Comparison of ENCODE assay signal across 1 cellular context in the genomic region with DNA sequence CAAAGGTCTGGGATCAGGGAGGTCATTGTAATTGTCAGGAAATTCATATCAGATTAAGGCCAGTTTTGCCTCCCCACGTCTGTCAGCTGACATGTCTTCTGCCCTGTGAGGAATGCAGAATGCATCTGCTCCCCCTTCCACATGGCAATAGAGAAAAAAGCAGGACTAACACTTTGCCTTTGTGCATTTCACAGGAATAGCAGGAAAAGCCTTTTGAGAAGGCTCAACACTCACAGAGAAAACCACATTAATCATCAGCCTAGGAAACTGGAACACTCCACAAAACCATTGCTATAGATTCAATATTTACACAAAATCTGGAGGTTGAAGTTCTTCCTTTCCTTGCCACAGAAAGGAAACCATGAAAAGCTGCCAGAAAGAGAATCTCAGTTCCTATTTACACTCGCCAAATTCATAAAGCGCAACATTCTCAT.
TF ChIP-seq lines count a peak whose summit lies in the region.

No MANE protein-coding gene starts in this region.

TF ChIP-seq in HepG2, 621 proteins besides CTCF, POLR2A, EP300 and RAD21 (continued from another document and continues in another):
- TF ChIP-seq ARHGAP35 (CRISPR knock-in tag; IDR thresholded peaks at IDR 0.05; ENCODE audit: borderline replicate concordance), result no peak
- TF ChIP-seq ZFP36 (IDR thresholded peaks at IDR 0.05; ENCODE audit: borderline replicate concordance, low read depth, low read length, partially characterized antibody), result no peak
- TF ChIP-seq, protein P1, sequence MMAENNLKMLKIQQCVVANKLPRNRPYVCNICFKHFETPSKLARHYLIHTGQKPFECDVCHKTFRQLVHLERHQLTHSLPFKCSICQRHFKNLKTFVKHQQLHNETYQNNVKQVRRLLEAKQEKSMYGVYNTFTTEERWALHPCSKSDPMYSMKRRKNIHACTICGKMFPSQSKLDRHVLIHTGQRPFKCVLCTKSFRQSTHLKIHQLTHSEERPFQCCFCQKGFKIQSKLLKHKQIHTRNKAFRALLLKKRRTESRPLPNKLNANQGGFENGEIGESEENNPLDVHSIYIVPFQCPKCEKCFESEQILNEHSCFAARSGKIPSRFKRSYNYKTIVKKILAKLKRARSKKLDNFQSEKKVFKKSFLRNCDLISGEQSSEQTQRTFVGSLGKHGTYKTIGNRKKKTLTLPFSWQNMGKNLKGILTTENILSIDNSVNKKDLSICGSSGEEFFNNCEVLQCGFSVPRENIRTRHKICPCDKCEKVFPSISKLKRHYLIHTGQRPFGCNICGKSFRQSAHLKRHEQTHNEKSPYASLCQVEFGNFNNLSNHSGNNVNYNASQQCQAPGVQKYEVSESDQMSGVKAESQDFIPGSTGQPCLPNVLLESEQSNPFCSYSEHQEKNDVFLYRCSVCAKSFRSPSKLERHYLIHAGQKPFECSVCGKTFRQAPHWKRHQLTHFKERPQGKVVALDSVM (CRISPR knock-in tag; IDR thresholded peaks at IDR 0.05), result no peak
- TF ChIP-seq, protein P2, sequence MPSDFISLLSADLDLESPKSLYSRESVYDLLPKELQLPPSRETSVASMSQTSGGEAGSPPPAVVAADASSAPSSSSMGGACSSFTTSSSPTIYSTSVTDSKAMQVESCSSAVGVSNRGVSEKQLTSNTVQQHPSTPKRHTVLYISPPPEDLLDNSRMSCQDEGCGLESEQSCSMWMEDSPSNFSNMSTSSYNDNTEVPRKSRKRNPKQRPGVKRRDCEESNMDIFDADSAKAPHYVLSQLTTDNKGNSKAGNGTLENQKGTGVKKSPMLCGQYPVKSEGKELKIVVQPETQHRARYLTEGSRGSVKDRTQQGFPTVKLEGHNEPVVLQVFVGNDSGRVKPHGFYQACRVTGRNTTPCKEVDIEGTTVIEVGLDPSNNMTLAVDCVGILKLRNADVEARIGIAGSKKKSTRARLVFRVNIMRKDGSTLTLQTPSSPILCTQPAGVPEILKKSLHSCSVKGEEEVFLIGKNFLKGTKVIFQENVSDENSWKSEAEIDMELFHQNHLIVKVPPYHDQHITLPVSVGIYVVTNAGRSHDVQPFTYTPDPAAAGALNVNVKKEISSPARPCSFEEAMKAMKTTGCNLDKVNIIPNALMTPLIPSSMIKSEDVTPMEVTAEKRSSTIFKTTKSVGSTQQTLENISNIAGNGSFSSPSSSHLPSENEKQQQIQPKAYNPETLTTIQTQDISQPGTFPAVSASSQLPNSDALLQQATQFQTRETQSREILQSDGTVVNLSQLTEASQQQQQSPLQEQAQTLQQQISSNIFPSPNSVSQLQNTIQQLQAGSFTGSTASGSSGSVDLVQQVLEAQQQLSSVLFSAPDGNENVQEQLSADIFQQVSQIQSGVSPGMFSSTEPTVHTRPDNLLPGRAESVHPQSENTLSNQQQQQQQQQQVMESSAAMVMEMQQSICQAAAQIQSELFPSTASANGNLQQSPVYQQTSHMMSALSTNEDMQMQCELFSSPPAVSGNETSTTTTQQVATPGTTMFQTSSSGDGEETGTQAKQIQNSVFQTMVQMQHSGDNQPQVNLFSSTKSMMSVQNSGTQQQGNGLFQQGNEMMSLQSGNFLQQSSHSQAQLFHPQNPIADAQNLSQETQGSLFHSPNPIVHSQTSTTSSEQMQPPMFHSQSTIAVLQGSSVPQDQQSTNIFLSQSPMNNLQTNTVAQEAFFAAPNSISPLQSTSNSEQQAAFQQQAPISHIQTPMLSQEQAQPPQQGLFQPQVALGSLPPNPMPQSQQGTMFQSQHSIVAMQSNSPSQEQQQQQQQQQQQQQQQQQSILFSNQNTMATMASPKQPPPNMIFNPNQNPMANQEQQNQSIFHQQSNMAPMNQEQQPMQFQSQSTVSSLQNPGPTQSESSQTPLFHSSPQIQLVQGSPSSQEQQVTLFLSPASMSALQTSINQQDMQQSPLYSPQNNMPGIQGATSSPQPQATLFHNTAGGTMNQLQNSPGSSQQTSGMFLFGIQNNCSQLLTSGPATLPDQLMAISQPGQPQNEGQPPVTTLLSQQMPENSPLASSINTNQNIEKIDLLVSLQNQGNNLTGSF (CRISPR knock-in tag; IDR thresholded peaks at IDR 0.05), result no peak
- TF ChIP-seq ZNF567 (CRISPR knock-in tag; IDR thresholded peaks at IDR 0.05; ENCODE audit: borderline replicate concordance), result no peak
- TF ChIP-seq SMYD3 (CRISPR knock-in tag; IDR thresholded peaks at IDR 0.05), result no peak
- TF ChIP-seq, protein P3, sequence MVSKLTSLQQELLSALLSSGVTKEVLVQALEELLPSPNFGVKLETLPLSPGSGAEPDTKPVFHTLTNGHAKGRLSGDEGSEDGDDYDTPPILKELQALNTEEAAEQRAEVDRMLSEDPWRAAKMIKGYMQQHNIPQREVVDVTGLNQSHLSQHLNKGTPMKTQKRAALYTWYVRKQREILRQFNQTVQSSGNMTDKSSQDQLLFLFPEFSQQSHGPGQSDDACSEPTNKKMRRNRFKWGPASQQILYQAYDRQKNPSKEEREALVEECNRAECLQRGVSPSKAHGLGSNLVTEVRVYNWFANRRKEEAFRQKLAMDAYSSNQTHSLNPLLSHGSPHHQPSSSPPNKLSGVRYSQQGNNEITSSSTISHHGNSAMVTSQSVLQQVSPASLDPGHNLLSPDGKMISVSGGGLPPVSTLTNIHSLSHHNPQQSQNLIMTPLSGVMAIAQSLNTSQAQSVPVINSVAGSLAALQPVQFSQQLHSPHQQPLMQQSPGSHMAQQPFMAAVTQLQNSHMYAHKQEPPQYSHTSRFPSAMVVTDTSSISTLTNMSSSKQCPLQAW (CRISPR knock-in tag; IDR thresholded peaks at IDR 0.05), result no peak
- TF ChIP-seq RAD51 (IDR thresholded peaks at IDR 0.05; ENCODE audit: borderline replicate concordance), result no peak
- TF ChIP-seq, protein P4, sequence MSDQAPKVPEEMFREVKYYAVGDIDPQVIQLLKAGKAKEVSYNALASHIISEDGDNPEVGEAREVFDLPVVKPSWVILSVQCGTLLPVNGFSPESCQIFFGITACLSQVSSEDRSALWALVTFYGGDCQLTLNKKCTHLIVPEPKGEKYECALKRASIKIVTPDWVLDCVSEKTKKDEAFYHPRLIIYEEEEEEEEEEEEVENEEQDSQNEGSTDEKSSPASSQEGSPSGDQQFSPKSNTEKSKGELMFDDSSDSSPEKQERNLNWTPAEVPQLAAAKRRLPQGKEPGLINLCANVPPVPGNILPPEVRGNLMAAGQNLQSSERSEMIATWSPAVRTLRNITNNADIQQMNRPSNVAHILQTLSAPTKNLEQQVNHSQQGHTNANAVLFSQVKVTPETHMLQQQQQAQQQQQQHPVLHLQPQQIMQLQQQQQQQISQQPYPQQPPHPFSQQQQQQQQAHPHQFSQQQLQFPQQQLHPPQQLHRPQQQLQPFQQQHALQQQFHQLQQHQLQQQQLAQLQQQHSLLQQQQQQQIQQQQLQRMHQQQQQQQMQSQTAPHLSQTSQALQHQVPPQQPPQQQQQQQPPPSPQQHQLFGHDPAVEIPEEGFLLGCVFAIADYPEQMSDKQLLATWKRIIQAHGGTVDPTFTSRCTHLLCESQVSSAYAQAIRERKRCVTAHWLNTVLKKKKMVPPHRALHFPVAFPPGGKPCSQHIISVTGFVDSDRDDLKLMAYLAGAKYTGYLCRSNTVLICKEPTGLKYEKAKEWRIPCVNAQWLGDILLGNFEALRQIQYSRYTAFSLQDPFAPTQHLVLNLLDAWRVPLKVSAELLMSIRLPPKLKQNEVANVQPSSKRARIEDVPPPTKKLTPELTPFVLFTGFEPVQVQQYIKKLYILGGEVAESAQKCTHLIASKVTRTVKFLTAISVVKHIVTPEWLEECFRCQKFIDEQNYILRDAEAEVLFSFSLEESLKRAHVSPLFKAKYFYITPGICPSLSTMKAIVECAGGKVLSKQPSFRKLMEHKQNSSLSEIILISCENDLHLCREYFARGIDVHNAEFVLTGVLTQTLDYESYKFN (CRISPR knock-in tag; conservative IDR thresholded peaks at IDR 0.05), result no peak
- TF ChIP-seq GATAD2A (CRISPR knock-in tag; IDR thresholded peaks at IDR 0.05), result no peak
- TF ChIP-seq ZBTB38 (CRISPR knock-in tag; IDR thresholded peaks at IDR 0.05), result no peak
- TF ChIP-seq, protein P5, sequence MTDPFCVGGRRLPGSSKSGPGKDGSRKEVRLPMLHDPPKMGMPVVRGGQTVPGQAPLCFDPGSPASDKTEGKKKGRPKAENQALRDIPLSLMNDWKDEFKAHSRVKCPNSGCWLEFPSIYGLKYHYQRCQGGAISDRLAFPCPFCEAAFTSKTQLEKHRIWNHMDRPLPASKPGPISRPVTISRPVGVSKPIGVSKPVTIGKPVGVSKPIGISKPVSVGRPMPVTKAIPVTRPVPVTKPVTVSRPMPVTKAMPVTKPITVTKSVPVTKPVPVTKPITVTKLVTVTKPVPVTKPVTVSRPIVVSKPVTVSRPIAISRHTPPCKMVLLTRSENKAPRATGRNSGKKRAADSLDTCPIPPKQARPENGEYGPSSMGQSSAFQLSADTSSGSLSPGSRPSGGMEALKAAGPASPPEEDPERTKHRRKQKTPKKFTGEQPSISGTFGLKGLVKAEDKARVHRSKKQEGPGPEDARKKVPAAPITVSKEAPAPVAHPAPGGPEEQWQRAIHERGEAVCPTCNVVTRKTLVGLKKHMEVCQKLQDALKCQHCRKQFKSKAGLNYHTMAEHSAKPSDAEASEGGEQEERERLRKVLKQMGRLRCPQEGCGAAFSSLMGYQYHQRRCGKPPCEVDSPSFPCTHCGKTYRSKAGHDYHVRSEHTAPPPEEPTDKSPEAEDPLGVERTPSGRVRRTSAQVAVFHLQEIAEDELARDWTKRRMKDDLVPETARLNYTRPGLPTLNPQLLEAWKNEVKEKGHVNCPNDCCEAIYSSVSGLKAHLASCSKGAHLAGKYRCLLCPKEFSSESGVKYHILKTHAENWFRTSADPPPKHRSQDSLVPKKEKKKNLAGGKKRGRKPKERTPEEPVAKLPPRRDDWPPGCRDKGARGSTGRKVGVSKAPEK (CRISPR knock-in tag; IDR thresholded peaks at IDR 0.05; ENCODE audit: borderline replicate concordance), result no peak
- TF ChIP-seq, protein P6, sequence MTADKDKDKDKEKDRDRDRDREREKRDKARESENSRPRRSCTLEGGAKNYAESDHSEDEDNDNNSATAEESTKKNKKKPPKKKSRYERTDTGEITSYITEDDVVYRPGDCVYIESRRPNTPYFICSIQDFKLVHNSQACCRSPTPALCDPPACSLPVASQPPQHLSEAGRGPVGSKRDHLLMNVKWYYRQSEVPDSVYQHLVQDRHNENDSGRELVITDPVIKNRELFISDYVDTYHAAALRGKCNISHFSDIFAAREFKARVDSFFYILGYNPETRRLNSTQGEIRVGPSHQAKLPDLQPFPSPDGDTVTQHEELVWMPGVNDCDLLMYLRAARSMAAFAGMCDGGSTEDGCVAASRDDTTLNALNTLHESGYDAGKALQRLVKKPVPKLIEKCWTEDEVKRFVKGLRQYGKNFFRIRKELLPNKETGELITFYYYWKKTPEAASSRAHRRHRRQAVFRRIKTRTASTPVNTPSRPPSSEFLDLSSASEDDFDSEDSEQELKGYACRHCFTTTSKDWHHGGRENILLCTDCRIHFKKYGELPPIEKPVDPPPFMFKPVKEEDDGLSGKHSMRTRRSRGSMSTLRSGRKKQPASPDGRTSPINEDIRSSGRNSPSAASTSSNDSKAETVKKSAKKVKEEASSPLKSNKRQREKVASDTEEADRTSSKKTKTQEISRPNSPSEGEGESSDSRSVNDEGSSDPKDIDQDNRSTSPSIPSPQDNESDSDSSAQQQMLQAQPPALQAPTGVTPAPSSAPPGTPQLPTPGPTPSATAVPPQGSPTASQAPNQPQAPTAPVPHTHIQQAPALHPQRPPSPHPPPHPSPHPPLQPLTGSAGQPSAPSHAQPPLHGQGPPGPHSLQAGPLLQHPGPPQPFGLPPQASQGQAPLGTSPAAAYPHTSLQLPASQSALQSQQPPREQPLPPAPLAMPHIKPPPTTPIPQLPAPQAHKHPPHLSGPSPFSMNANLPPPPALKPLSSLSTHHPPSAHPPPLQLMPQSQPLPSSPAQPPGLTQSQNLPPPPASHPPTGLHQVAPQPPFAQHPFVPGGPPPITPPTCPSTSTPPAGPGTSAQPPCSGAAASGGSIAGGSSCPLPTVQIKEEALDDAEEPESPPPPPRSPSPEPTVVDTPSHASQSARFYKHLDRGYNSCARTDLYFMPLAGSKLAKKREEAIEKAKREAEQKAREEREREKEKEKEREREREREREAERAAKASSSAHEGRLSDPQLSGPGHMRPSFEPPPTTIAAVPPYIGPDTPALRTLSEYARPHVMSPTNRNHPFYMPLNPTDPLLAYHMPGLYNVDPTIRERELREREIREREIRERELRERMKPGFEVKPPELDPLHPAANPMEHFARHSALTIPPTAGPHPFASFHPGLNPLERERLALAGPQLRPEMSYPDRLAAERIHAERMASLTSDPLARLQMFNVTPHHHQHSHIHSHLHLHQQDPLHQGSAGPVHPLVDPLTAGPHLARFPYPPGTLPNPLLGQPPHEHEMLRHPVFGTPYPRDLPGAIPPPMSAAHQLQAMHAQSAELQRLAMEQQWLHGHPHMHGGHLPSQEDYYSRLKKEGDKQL (CRISPR knock-in tag; IDR thresholded peaks at IDR 0.05; ENCODE audit: low read depth), result no peak
- TF ChIP-seq, protein P7, sequence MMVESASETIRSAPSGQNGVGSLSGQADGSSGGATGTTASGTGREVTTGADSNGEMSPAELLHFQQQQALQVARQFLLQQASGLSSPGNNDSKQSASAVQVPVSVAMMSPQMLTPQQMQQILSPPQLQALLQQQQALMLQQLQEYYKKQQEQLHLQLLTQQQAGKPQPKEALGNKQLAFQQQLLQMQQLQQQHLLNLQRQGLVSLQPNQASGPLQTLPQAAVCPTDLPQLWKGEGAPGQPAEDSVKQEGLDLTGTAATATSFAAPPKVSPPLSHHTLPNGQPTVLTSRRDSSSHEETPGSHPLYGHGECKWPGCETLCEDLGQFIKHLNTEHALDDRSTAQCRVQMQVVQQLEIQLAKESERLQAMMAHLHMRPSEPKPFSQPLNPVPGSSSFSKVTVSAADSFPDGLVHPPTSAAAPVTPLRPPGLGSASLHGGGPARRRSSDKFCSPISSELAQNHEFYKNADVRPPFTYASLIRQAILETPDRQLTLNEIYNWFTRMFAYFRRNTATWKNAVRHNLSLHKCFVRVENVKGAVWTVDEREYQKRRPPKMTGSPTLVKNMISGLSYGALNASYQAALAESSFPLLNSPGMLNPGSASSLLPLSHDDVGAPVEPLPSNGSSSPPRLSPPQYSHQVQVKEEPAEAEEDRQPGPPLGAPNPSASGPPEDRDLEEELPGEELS (CRISPR knock-in tag; IDR thresholded peaks at IDR 0.05), result 0 out of 2 replicates have a peak, but pooled peaks have one; percentile 14
- TF ChIP-seq TEAD2 (CRISPR knock-in tag; IDR thresholded peaks at IDR 0.05), result no peak
- no peak for TF ChIP-seq SP140L (CRISPR knock-in tag; IDR thresholded peaks at IDR 0.05; ENCODE audit: borderline replicate concordance)
- TF ChIP-seq GABPA (IDR thresholded peaks at IDR 0.05; ENCODE audit: low read depth, low read length), result no peak
- no peak for TF ChIP-seq GABPA (CRISPR knock-in tag; IDR thresholded peaks at IDR 0.05; ENCODE audit: low read depth)
- TF ChIP-seq RELA (CRISPR knock-in tag; IDR thresholded peaks at IDR 0.05), result no peak
- TF ChIP-seq FOXA1 (IDR thresholded peaks at IDR 0.05), result no peak
- TF ChIP-seq FOXA1 (CRISPR knock-in tag; IDR thresholded peaks at IDR 0.05), result 0 out of 2 replicates have a peak, but pooled peaks have one; percentile 23
- TF ChIP-seq JARID2 (CRISPR knock-in tag; IDR thresholded peaks at IDR 0.05; ENCODE audit: insufficient replicate concordance), result no peak
- TF ChIP-seq MED8 (CRISPR knock-in tag; IDR thresholded peaks at IDR 0.05; ENCODE audit: insufficient replicate concordance), result no peak
